Comparison of ENCODE assay signal across 27 cellular contexts in genomic region chr12:263574-263973, GRCh38. TPM values are rescaled to one million over a fixed set of nuclear protein-coding genes. Genes with fewer than 3 reads are reported as not detected.
A peak's percentile ranks its signal among the peaks of the same experiment; 100 is the strongest.
DNase-seq lines count a peak whose midpoint lies in the region; ATAC-seq, FAIRE-seq and TF ChIP-seq lines count a peak whose summit lies in the region.
"Had no signal": no experiment of that assay in that cellular context is flagged by ENCODE, and none has a peak within 500 bp of the region (broad histone marks: within the 10 kb centered on the region; RNA-seq: fewer than 3 reads in every experiment).

No MANE protein-coding gene starts in this region.

- POLR2A ChIA-PET in IMR-90 (lab: Charles Lee; ENCODE audit: unreplicated experiment), result interaction anchor here (0.6 kb wide), 1 partner anchor 31 kb away, joined by 3 read pairs; no protein-coding TSS in a partner anchor
- POLR2A ChIA-PET in K562 (lab: Yijun Ruan, JAX), result interaction anchor here (0.8 kb wide), 1 partner anchor 13 kb away, joined by 3 read pairs; no protein-coding TSS in a partner anchor

- H2BK20ac ChIP-seq in IMR-90 (ENCODE audit: low read depth, low read length), result no peak overlapping the region

- no peak overlapping the region for H3K4me3 ChIP-seq in IMR-90 (ENCODE audit: insufficient read depth, low read depth, low read length)
- H3K4me3 ChIP-seq in K562, result no peak overlapping the region
- H3K4me3 ChIP-seq in osteoblast (ENCODE audit: insufficient read depth, low read length), result no peak overlapping the region
- H3K4me3 ChIP-seq: adrenal gland, tibial artery had no signal

- no peak overlapping the region for H3K56ac ChIP-seq in IMR-90 (ENCODE audit: extremely low read depth, insufficient read depth, low read length)

- no peak for TF ChIP-seq CTCF in IMR-90 (conservative IDR thresholded peaks at IDR 0.05; ENCODE audit: low read depth, low read length)
- no peak for TF ChIP-seq CTCF in K562 (IDR thresholded peaks at IDR 0.05 in 2 of 3, conservative IDR thresholded peaks at IDR 0.05 in 1 of 3; ENCODE audit: insufficient read depth in 2 of 3, low read depth in 1 of 3, low read length in 3 of 3)
- TF ChIP-seq CTCF in osteoblast (IDR thresholded peaks at IDR 0.05; ENCODE audit: extremely low read depth, low read depth, low read length), result no peak

- no peak for TF ChIP-seq POLR2A in IMR-90 (IDR thresholded peaks at IDR 0.05; ENCODE audit: low read depth, low read length)
- TF ChIP-seq POLR2A in K562 (conservative IDR thresholded peaks at IDR 0.05), result no peak

- H3K27me3 ChIP-seq in IMR-90 (ENCODE audit: control insufficient read depth, insufficient read depth, low read length) (peaks cover 36% of the 10 kb centered on the region), K562 (ENCODE audit: control insufficient read depth in 2 of 2, insufficient read depth in 2 of 2, low read length in 2 of 2) (no peaks in the 10 kb centered on the region; a peak in 2 of 5 replicates), osteoblast (ENCODE audit: insufficient read depth, low read length) (peaks cover 25% of the 10 kb centered on the region)

- H2AK9ac ChIP-seq in IMR-90 (replicated peaks; ENCODE audit: low read depth, low read length, poor library complexity), result no peak overlapping the region

- peaks cover 4% of the 10 kb centered on the region; the same call in 1 of the 2 replicates for H3K9me1 ChIP-seq in IMR-90 (ENCODE audit: insufficient read depth, low read length)
- H3K9me1 ChIP-seq in K562 (ENCODE audit: control insufficient read depth, insufficient read depth, low read length), result no peaks in the 10 kb centered on the region

- no peaks in the 10 kb centered on the region for H3K9me3 ChIP-seq in IMR-90 (ENCODE audit: control insufficient read depth, insufficient read depth, low read length)
- H3K9me3 ChIP-seq in K562 (replicated peaks; ENCODE audit: control insufficient read depth, insufficient read depth, low read depth, low read length), result no peaks in the 10 kb centered on the region
- no peaks in the 10 kb centered on the region for H3K9me3 ChIP-seq in osteoblast (ENCODE audit: low read depth, low read length)
- H3K9me3 ChIP-seq: adrenal gland, tibial artery had no signal

- no peaks in the 10 kb centered on the region for H3K36me3 ChIP-seq in IMR-90 (ENCODE audit: control insufficient read depth, insufficient read depth, low read length)
- no peaks in the 10 kb centered on the region for H3K36me3 ChIP-seq in K562 (ENCODE audit: control insufficient read depth, insufficient read depth, low read length)
- H3K36me3 ChIP-seq in osteoblast (ENCODE audit: insufficient read depth, low read length), result no peaks in the 10 kb centered on the region
- H3K36me3 ChIP-seq: adrenal gland, tibial artery had no signal

- no peaks in the 10 kb centered on the region for H3K79me1 ChIP-seq in IMR-90 (ENCODE audit: low read depth in 1 of 2, low read length in 2 of 2)

- ATAC-seq in IMR-90 (ENCODE audit: low read depth), result peak; percentile 50
- ATAC-seq in K562, result peak; percentile 48
- no peak for ATAC-seq in GM21529 (IDR thresholded peaks at IDR 0.05; ENCODE audit: unreplicated experiment)
- no peak for ATAC-seq in GM19397 (IDR thresholded peaks at IDR 0.05; ENCODE audit: unreplicated experiment)
- ATAC-seq in GM21447 (IDR thresholded peaks at IDR 0.05; ENCODE audit: unreplicated experiment), result no peak
- ATAC-seq: CD8-positive, alpha-beta T cell; HCT116; stimulated activated naive B cell treated with anti-CD40 and anti-IgM and Interleukin-4, amounts not matched to agents 10 μg/mL and 1 μg/mL and 100 μg/mL, for 72 hours had no signal

- intact Hi-C loops in IMR-90 (cut with micrococcal nuclease), result no loop called here
- intact Hi-C loops in K562 (cut with micrococcal nuclease), result no loop called here

- BruUV-seq in IMR-90 (replicated peaks; lab: Mats Ljungman, UMichigan) (no TSS peak), K562 (replicated peaks; lab: Mats Ljungman, UMichigan) (no TSS peak)

- TF ChIP-seq RAD21 in IMR-90 (IDR thresholded peaks at IDR 0.05; ENCODE audit: low read length) (no peak), K562 (CRISPR knock-in tag; conservative IDR thresholded peaks at IDR 0.05 in 1 of 2, IDR thresholded peaks at IDR 0.05 in 1 of 2) (no peak)

- H3K14ac ChIP-seq in IMR-90 (replicated peaks; ENCODE audit: low read depth, low read length), result no peak overlapping the region

- no peak overlapping the region for H2BK5ac ChIP-seq in IMR-90 (ENCODE audit: low read depth, low read length, poor library complexity, severe bottlenecking)

- H3K4me1 ChIP-seq in IMR-90 (ENCODE audit: control insufficient read depth, insufficient read depth, low read length) (peaks cover 5% of the 10 kb centered on the region), K562 (replicated peaks in 1 of 2; ENCODE audit: control insufficient read depth in 2 of 2, insufficient read depth in 2 of 2, low read length in 2 of 2) (peaks cover 0 to 12% of the 10 kb centered on the region in 2 experiments; a peak in 3 of 5 replicates), osteoblast (ENCODE audit: insufficient read depth, low read length) (peaks cover 2% of the 10 kb centered on the region)
- H3K4me1 ChIP-seq: adrenal gland, tibial artery had no signal

- H3K9ac ChIP-seq in IMR-90 (ENCODE audit: low read depth, low read length), result no peak overlapping the region
- H3K9ac ChIP-seq in K562 (ENCODE audit: insufficient read depth in 1 of 2, low read depth in 2 of 2, low read length in 2 of 2), result no peak overlapping the region

- dilution Hi-C loops in IMR-90 (cut with HindIII; ENCODE audit: low sequenced_read_pairs, unreplicated experiment), result no loop called here

- H2BK15ac ChIP-seq in IMR-90 (ENCODE audit: low read depth, low read length), result no peak overlapping the region

- TF ChIP-seq EP300 in K562 (IDR thresholded peaks at IDR 0.05; ENCODE audit: low read length), result no peak

- no peak overlapping the region for H4K8ac ChIP-seq in IMR-90 (ENCODE audit: low read depth in 2 of 2, low read length in 2 of 2)

- H3K18ac ChIP-seq in IMR-90 (ENCODE audit: low read depth, low read length), result no peak overlapping the region

- no peak overlapping the region for H2BK120ac ChIP-seq in IMR-90 (ENCODE audit: low read depth, low read length)

- H4K20me1 ChIP-seq in IMR-90 (ENCODE audit: insufficient read depth, low read length) (no peaks in the 10 kb centered on the region), K562 (replicated peaks; ENCODE audit: control insufficient read depth, insufficient read depth, low read length) (no peaks in the 10 kb centered on the region), osteoblast (ENCODE audit: insufficient read depth, low read length) (no peaks in the 10 kb centered on the region)

- H3K27ac ChIP-seq in IMR-90 (ENCODE audit: insufficient read depth, low read length) (no peak overlapping the region), K562 (ENCODE audit: extremely low read depth, low read depth, low read length) (no peak overlapping the region; the same call in 2 of the 3 replicates), osteoblast (ENCODE audit: low read depth, low read length) (no peak overlapping the region)
- H3K27ac ChIP-seq: adrenal gland, tibial artery had no signal

- no peak for FAIRE-seq in K562 (lab: Jason Lieb, UNC)
- FAIRE-seq: colon, endometrium, TTC549 had no signal

- in situ Hi-C loops in IMR-90 (cut with MboI; ENCODE audit: low sequenced_read_pairs), result no loop called here
- in situ Hi-C loops in K562 (cut with MboI), result no loop called here

- H3K79me2 ChIP-seq in K562 (ENCODE audit: control insufficient read depth, insufficient read depth, low read length) (no peaks in the 10 kb centered on the region), osteoblast (ENCODE audit: insufficient read depth, low read length) (no peaks in the 10 kb centered on the region)

- CTCF ChIA-PET in IMR-90 (lab: Yijun Ruan, JAX) (no interaction called here), K562 (lab: Yijun Ruan, JAX; ENCODE audit: low intra/inter-chr PET ratio) (no interaction called here)

- H4K5ac ChIP-seq in IMR-90 (ENCODE audit: low read depth, low read length), result no peak overlapping the region

- DNase-seq in EL, result peak; percentile 60
- DNase-seq in IMR-90, result peak; percentile 68
- no peak for DNase-seq in K562 (ENCODE audit: extremely low read depth in 1 of 4, low spot score in 3 of 4)
- DNase-seq in osteoblast (ENCODE audit: insufficient read length, low spot score, missing footprints), result no peak
- no peak for DNase-seq in globus pallidus (ENCODE audit: low spot score)
- DNase-seq: activated CD4-positive, alpha-beta T cell treated with anti-CD3 and anti-CD28 coated beads, Interleukin-2, amount 10 ng/mL, durations not matched to agents 24 days and 14 days; activated CD8-positive, alpha-beta memory T cell treated with anti-CD3 and anti-CD28 coated beads, Interleukin-2, amount 50 U/mL, for 4 hours; activated effector memory CD4-positive, alpha-beta T cell treated with Interleukin-2 at 50 U/mL for 16 hours; adrenal gland; CD8-positive, alpha-beta T cell; DND-41; hippocampal formation; left cardiac atrium; midbrain; NCI-H1694; NCI-H345; stimulated activated CD4-positive, alpha-beta T cell treated with anti-CD3 and anti-CD28 coated beads, Interleukin-15, amount 100 ng/mL, for 24 hours; stimulated activated naive B cell treated with anti-CD40 and anti-IgM and Interleukin-4, amounts not matched to agents 10 μg/mL and 1 μg/mL and 100 μg/mL, for 72 hours; tibial artery had no signal

- no peak overlapping the region for H3K4ac ChIP-seq in IMR-90 (ENCODE audit: low read depth, low read length)

- H3K4me2 ChIP-seq in IMR-90 (ENCODE audit: low read depth, low read length) (no peak overlapping the region), K562 (ENCODE audit: insufficient read depth, low read length) (no peak overlapping the region), osteoblast (ENCODE audit: insufficient read depth, low read length) (peak overlapping the region; percentile 7)

- 0% methylated on average over 1 of the region's 9 CpGs; no CpG with 5 or more reads in 1 of the 2 experiments for WGBS in IMR-90 (ENCODE audit: extremely low coverage in 2 of 2, insufficient read length in 1 of 2), 2 experiments
- WGBS in K562 (ENCODE audit: insufficient coverage, low coverage, missing lambda C conversion rate), result 36% methylated on average over 4 of the region's 9 CpGs

- no peak overlapping the region for H2AK5ac ChIP-seq in IMR-90 (ENCODE audit: low read depth, low read length)

- peak overlapping the region; percentile 67 for H2AFZ ChIP-seq in IMR-90 (replicated peaks; ENCODE audit: low read length, poor library complexity)
- peak overlapping the region; percentile 43 for H2AFZ ChIP-seq in K562 (ENCODE audit: low read depth, low read length)
- no peak overlapping the region for H2AFZ ChIP-seq in osteoblast (ENCODE audit: low read length)

- no peak overlapping the region for H3K23ac ChIP-seq in IMR-90 (ENCODE audit: low read depth, low read length)

- no peak overlapping the region for H4K91ac ChIP-seq in IMR-90 (ENCODE audit: insufficient read depth, low read depth, low read length)

RNA-seq across cellular contexts. Expression of gene SLC6A13, which starts 0.9 kb away (rescaled TPM):
- total RNA-seq in IMR-90 (2012; rRNA removed) (under 0.01 and 0.28 TPM in 2 replicates), K562 (2014; rRNA removed) (not detected in 2 replicates), K562 (2014; rRNA removed; fragmentation: Illumina TruSeq; extraction: Trizol) (0.22 TPM in 1 of 2 replicates, not detected in the other), K562 (2015; rRNA removed; fragmentation: Illumina TruSeq; extraction: Trizol) (not detected in 2 replicates), K562 (2021) (0.33 and 0.38 TPM in 2 replicates), osteoblast (not detected in 2 replicates)
- polyA plus RNA-seq in IMR-90 (2012; rRNA removed) (0.10 TPM in 1 of 2 replicates, not detected in the other), K562 (2011; rRNA removed) (0.09 TPM in 1 of 2 replicates, not detected in the other), K562 (2014; fragmentation: Illumina TruSeq; extraction: Trizol) (0.09 TPM in 1 of 2 replicates, not detected in the other), K562 (2014; fragmentation: Nextera tagmentation; extraction: Ambion mirVana) (under 1 TPM in 1 of 2 experiments, not detected in 1; 0.06 TPM), K562 (2014; rRNA removed) (0.30 TPM in 1 of 2 replicates, not detected in the other)
- 0.05 TPM in 1 of 2 replicates, not detected in the other for polyA plus RNA-seq in IMR-90 (2012; cell fraction: cytosol; rRNA removed)
- 0.45 and 1.1 TPM in 2 replicates for polyA plus RNA-seq in IMR-90 (2012; cell fraction: nucleus; rRNA removed; ENCODE audit: low replicate concordance)
- total RNA-seq in K562 (2011; cell fraction: chromatin; rRNA removed; ENCODE audit: low replicate concordance), result 1.0 TPM in 1 of 2 replicates, not detected in the other
- total RNA-seq in K562 (2011; cell fraction: nucleolus; rRNA removed), result not detected in 2 replicates
- not detected in 2 replicates for total RNA-seq in K562 (2011; cell fraction: nucleoplasm; rRNA removed)
- polyA plus RNA-seq in K562 (2011; cell fraction: cytosol; rRNA removed), result 0.04 TPM in 1 of 2 replicates, not detected in the other
- 0.28 TPM in 1 of 2 replicates, not detected in the other for polyA plus RNA-seq in K562 (2011; cell fraction: nucleus; rRNA removed)
- polyA plus RNA-seq in K562 (2012), result 0.29 and 2.7 TPM in 2 replicates
- polyA minus RNA-seq in K562 (2011; rRNA and poly(A)+ RNA removed), result 1.9 TPM in 1 of 2 replicates, not detected in the other
- not detected in 2 replicates for polyA minus RNA-seq in K562 (2011; cell fraction: cytosol; rRNA and poly(A)+ RNA removed)
- polyA minus RNA-seq in K562 (2011; cell fraction: nucleus; rRNA and poly(A)+ RNA removed), result 0.44 TPM in 1 of 2 replicates, not detected in the other
- total RNA-seq: activated CD4-positive, alpha-beta T cell treated with anti-CD3 and anti-CD28 coated beads, Interleukin-2, amount 10 ng/mL, durations not matched to agents 24 days and 14 days; CD8-positive, alpha-beta T cell; HT-29 had no signal

RNA-seq across cellular contexts. Expression of gene SLC6A12, which starts 49.6 kb away (rescaled TPM):
- total RNA-seq in IMR-90 (2012; rRNA removed), result not detected in 2 replicates
- not detected in 2 replicates for polyA plus RNA-seq in IMR-90 (2012; rRNA removed)
- polyA plus RNA-seq in IMR-90 (2012; cell fraction: cytosol; rRNA removed), result 0.01 TPM in 1 of 2 replicates, not detected in the other
- polyA plus RNA-seq in IMR-90 (2012; cell fraction: nucleus; rRNA removed; ENCODE audit: low replicate concordance), result 0.10 TPM in 1 of 2 replicates, not detected in the other
- total RNA-seq in K562 (2011; cell fraction: chromatin; rRNA removed; ENCODE audit: low replicate concordance), result 0.32 TPM in 1 of 2 replicates, not detected in the other
- not detected in 2 replicates for total RNA-seq in K562 (2011; cell fraction: nucleolus; rRNA removed)
- total RNA-seq in K562 (2011; cell fraction: nucleoplasm; rRNA removed), result not detected in 2 replicates
- total RNA-seq in K562 (2014; rRNA removed), result not detected in 2 replicates
- not detected in 2 replicates for total RNA-seq in K562 (2014; rRNA removed; fragmentation: Illumina TruSeq; extraction: Trizol)
- not detected in 2 replicates for total RNA-seq in K562 (2015; rRNA removed; fragmentation: Illumina TruSeq; extraction: Trizol)
- not detected in 2 replicates for total RNA-seq in K562 (2021)
- 0.04 TPM in 1 of 2 replicates, not detected in the other for polyA plus RNA-seq in K562 (2011; rRNA removed)
- 0.03 TPM in 1 of 2 replicates, not detected in the other for polyA plus RNA-seq in K562 (2011; cell fraction: cytosol; rRNA removed)
- polyA plus RNA-seq in K562 (2011; cell fraction: nucleus; rRNA removed), result 0.28 TPM in 1 of 2 replicates, not detected in the other
- polyA plus RNA-seq in K562 (2012), result 0.46 TPM in 1 of 2 replicates, not detected in the other
- not detected in 2 replicates for polyA plus RNA-seq in K562 (2014; fragmentation: Illumina TruSeq; extraction: Trizol)
- polyA plus RNA-seq in K562 (2014; fragmentation: Nextera tagmentation; extraction: Ambion mirVana), result not detected
- not detected in 2 replicates for polyA plus RNA-seq in K562 (2014; rRNA removed)
- 0.14 TPM in 1 of 2 replicates, not detected in the other for polyA minus RNA-seq in K562 (2011; rRNA and poly(A)+ RNA removed)
- not detected in 2 replicates for polyA minus RNA-seq in K562 (2011; cell fraction: cytosol; rRNA and poly(A)+ RNA removed)
- polyA minus RNA-seq in K562 (2011; cell fraction: nucleus; rRNA and poly(A)+ RNA removed), result not detected in 2 replicates
- total RNA-seq in osteoblast, result not detected in 2 replicates
- total RNA-seq: activated CD4-positive, alpha-beta T cell treated with anti-CD3 and anti-CD28 coated beads, Interleukin-2, amount 10 ng/mL, durations not matched to agents 24 days and 14 days; CD8-positive, alpha-beta T cell; HT-29 had no signal

Comparison
In these comparisons a context has a peak if more than half of its experiments do, and no peak if none do; other contexts are left out.
1. DNase-seq: peak in EL (single experiment) and IMR-90 (single experiment); none in K562 (0 of 4), osteoblast (single experiment) and globus pallidus (single experiment).
2. ATAC-seq: peak in IMR-90 (single experiment) and K562 (single experiment); none in GM21529 (single experiment), GM19397 (single experiment) and GM21447 (single experiment).